ENCODE assay signal across 26 cellular contexts in the genomic region with DNA sequence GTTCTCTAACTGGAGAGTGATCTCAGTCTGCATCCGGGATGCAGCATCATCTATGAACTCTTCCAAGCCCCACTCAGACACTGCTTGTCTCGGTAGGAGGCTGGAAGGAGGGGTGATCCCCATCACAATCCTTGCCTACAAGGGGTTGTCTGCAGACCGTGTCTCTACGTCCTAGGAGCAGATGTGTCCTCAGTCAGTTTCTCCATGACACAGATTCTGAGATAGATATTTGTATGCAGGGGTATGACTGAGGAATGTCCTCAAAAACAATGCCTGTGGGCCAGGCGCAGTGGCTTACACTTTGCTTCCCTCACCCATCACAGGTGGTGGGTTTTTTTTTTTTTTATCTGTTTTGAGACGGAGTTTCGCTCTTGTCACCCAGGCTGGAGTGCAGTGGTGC. TPM values are rescaled to one million over a fixed set of nuclear protein-coding genes. Genes with fewer than 3 reads are reported as not detected.
DNase-seq lines count a peak whose midpoint lies in the region; ATAC-seq and TF ChIP-seq lines count a peak whose summit lies in the region.
"Had no signal": no experiment of that assay in that cellular context is flagged by ENCODE, and none has a peak within 500 bp of the region (broad histone marks: within the 10 kb centered on the region; RNA-seq: fewer than 3 reads in every experiment).

No MANE protein-coding gene starts in this region.

- H3K4me1 ChIP-seq in mononuclear cell (ENCODE audit: insufficient read depth, low read length) (peaks cover 19% of the 10 kb centered on the region), spleen (peaks cover 0 to 8% (median 0%) of the 10 kb centered on the region in 6 donors)
- H3K4me1 ChIP-seq: Peyer's patch, SJSA1 had no signal

- no peak for TF ChIP-seq POLR2A in spleen (IDR thresholded peaks at IDR 0.05)

- TF ChIP-seq CTCF in spleen (IDR thresholded peaks at IDR 0.05 in 8 of 11, conservative IDR thresholded peaks at IDR 0.05 in 3 of 11): no peak

- H3K4me3 ChIP-seq in mononuclear cell (ENCODE audit: low read length) (peak overlapping the region; percentile 32), spleen (peak overlapping the region in 4 of 8 donors; percentile 15 to 56 (median 19))
- H3K4me3 ChIP-seq: GM23248, Peyer's patch, SJSA1 had no signal

- ATAC-seq in effector memory CD8-positive, alpha-beta T cell (replicated peaks): no peak

- 77 to 94% (median 90%) methylated on average over 7 of the region's 7 CpGs for WGBS in spleen, 5 donors

- H3K27ac ChIP-seq in spleen: peak overlapping the region in 5 of 8 donors; percentile 23 to 83 (median 66)
- H3K27ac ChIP-seq: C4-2B, GM23248, Peyer's patch, SJSA1 had no signal

- DNase-seq in activated naive CD4-positive, alpha-beta T cell treated with anti-CD3 and anti-CD28 coated beads for 36 hours: no peak
- no peak for DNase-seq in effector memory CD8-positive, alpha-beta T cell
- no peak for DNase-seq in spleen
- DNase-seq in mucosa of gallbladder (ENCODE audit: low spot score): no peak
- DNase-seq in COR-L47 (lab: John Stamatoyannopoulos, UW): no peak
- no peak for DNase-seq in SHP77 treated with DMSO at 0.1 percent for 48 hours (lab: John Stamatoyannopoulos, UW)
- DNase-seq: AML-193, DMS 273 treated with DMSO at 0.1 percent for 48 hours, DND-41, GM23248, HCEC 1CT, KG1, NCI-H1092, NCI-H1436, NCI-H187 treated with DMSO at 0.1 percent for 48 hours, NCI-H2227 treated with DMSO at 0.1 percent for 48 hours, NCI-H510A treated with DMSO at 0.1 percent for 48 hours, NCI-H748 treated with DMSO at 0.1 percent for 48 hours, Peyer's patch had no signal

- intact Hi-C loops in activated naive CD4-positive, alpha-beta T cell treated with anti-CD3 and anti-CD28 coated beads for 36 hours (cut with micrococcal nuclease): no loop called here
- intact Hi-C loops in spleen (cut with DNase I; ENCODE audit: low total_unique reads): no loop called here

- no peak overlapping the region for H3K27ac Mint-ChIP-seq in activated naive CD4-positive, alpha-beta T cell treated with anti-CD3 and anti-CD28 coated beads, Interleukin-2, amount 50 U/mL, for 24 hours
- H3K27ac Mint-ChIP-seq in activated naive CD4-positive, alpha-beta T cell treated with anti-CD3 and anti-CD28 coated beads for 36 hours: no peak overlapping the region
- H3K27ac Mint-ChIP-seq in effector memory CD8-positive, alpha-beta T cell: peak overlapping the region in 1 of 2 donors; percentile 80

- H3K27me3 ChIP-seq in mononuclear cell (ENCODE audit: insufficient read depth, low read length): peaks cover 3% of the 10 kb centered on the region
- H3K27me3 ChIP-seq in spleen (replicated peaks in 1 of 7): peaks cover 0 to 20% (median 0%) of the 10 kb centered on the region in 7 donors
- H3K27me3 ChIP-seq: Peyer's patch, SJSA1 had no signal

- no peaks in the 10 kb centered on the region for H3K9me3 Mint-ChIP-seq in activated naive CD4-positive, alpha-beta T cell treated with anti-CD3 and anti-CD28 coated beads, Interleukin-2, amount 50 U/mL, for 24 hours
- H3K9me3 Mint-ChIP-seq in activated naive CD4-positive, alpha-beta T cell treated with anti-CD3 and anti-CD28 coated beads for 36 hours: no peaks in the 10 kb centered on the region
- peaks cover 0 to 2% of the 10 kb centered on the region in 2 donors for H3K9me3 Mint-ChIP-seq in effector memory CD8-positive, alpha-beta T cell

- H3K27me3 Mint-ChIP-seq in activated naive CD4-positive, alpha-beta T cell treated with anti-CD3 and anti-CD28 coated beads, Interleukin-2, amount 50 U/mL, for 24 hours: peaks cover 7% of the 10 kb centered on the region
- H3K27me3 Mint-ChIP-seq in activated naive CD4-positive, alpha-beta T cell treated with anti-CD3 and anti-CD28 coated beads for 36 hours (ENCODE audit: low read depth): peaks cover 9% of the 10 kb centered on the region
- peaks cover 0 to 12% of the 10 kb centered on the region in 2 donors for H3K27me3 Mint-ChIP-seq in effector memory CD8-positive, alpha-beta T cell

- no peaks in the 10 kb centered on the region for H3K9me3 ChIP-seq in mononuclear cell (ENCODE audit: low read depth, low read length)
- H3K9me3 ChIP-seq in spleen: no peaks in the 10 kb centered on the region
- H3K9me3 ChIP-seq: Peyer's patch, SJSA1 had no signal

- H3K36me3 ChIP-seq in spleen: no peaks in the 10 kb centered on the region
- H3K36me3 ChIP-seq: Peyer's patch, SJSA1 had no signal

- H3K36me3 Mint-ChIP-seq in activated naive CD4-positive, alpha-beta T cell treated with anti-CD3 and anti-CD28 coated beads, Interleukin-2, amount 50 U/mL, for 24 hours: no peaks in the 10 kb centered on the region
- peaks cover 2% of the 10 kb centered on the region for H3K36me3 Mint-ChIP-seq in activated naive CD4-positive, alpha-beta T cell treated with anti-CD3 and anti-CD28 coated beads for 36 hours (ENCODE audit: low read depth)
- peaks cover 7% of the 10 kb centered on the region for H3K36me3 Mint-ChIP-seq in effector memory CD8-positive, alpha-beta T cell (ENCODE audit: insufficient read depth)

- no peaks in the 10 kb centered on the region for H3K4me1 Mint-ChIP-seq in activated naive CD4-positive, alpha-beta T cell treated with anti-CD3 and anti-CD28 coated beads, Interleukin-2, amount 50 U/mL, for 24 hours
- H3K4me1 Mint-ChIP-seq in activated naive CD4-positive, alpha-beta T cell treated with anti-CD3 and anti-CD28 coated beads for 36 hours (ENCODE audit: low read depth): no peaks in the 10 kb centered on the region
- peaks cover 0 to 10% of the 10 kb centered on the region in 2 donors for H3K4me1 Mint-ChIP-seq in effector memory CD8-positive, alpha-beta T cell (ENCODE audit: low read depth in 2 of 2)

- CTCF ChIA-PET in activated naive CD4-positive, alpha-beta T cell treated with anti-CD3 and anti-CD28 coated beads for 36 hours (lab: Charles Lee): no interaction called here

- H3K4me3 Mint-ChIP-seq in activated naive CD4-positive, alpha-beta T cell treated with anti-CD3 and anti-CD28 coated beads, Interleukin-2, amount 50 U/mL, for 24 hours: peak overlapping the region; percentile 68
- H3K4me3 Mint-ChIP-seq in activated naive CD4-positive, alpha-beta T cell treated with anti-CD3 and anti-CD28 coated beads for 36 hours: no peak overlapping the region
- H3K4me3 Mint-ChIP-seq in effector memory CD8-positive, alpha-beta T cell: peak overlapping the region; percentile 59 to 77

RNA-seq across cellular contexts. Expression of gene NCR1, which starts 0.9 kb away (rescaled TPM):
- total RNA-seq in activated naive CD4-positive, alpha-beta T cell treated with anti-CD3 and anti-CD28 coated beads for 36 hours: not detected
- total RNA-seq in mononuclear cell (10.4 TPM), spleen (10 to 100 TPM in 5 of 7 donors, 1 to 10 TPM in 2; 8.2 to 16.7 (median 11.8) TPM), mucosa of gallbladder (0.32 TPM)
- 1 to 10 TPM in 1 of 3 donors, under 1 TPM in 2; 0.33 to 1.3 (median 0.50) TPM for polyA plus RNA-seq in spleen
- total RNA-seq: A172, GM23248, SJSA1 had no signal
- polyA plus RNA-seq: AG04450, GM23248 had no signal

RNA-seq across cellular contexts. Expression of gene FCAR, which starts 32.8 kb away (rescaled TPM):
- total RNA-seq in activated naive CD4-positive, alpha-beta T cell treated with anti-CD3 and anti-CD28 coated beads for 36 hours: not detected
- total RNA-seq in mononuclear cell (91.3 TPM), spleen (10 to 100 TPM; 17.4 to 86.3 (median 32.8) TPM), mucosa of gallbladder (not detected)
- 1 to 10 TPM in 2 of 3 donors, under 1 TPM in 1; 0.59 to 3.7 (median 1.1) TPM for polyA plus RNA-seq in spleen
- total RNA-seq: A172, GM23248, HT1080, Peyer's patch, SJSA1 had no signal
- polyA plus RNA-seq: AG04450, GM23248 had no signal

RNA-seq across cellular contexts. Expression of gene NLRP7, which starts 40.5 kb away (rescaled TPM):
- not detected for total RNA-seq in activated naive CD4-positive, alpha-beta T cell treated with anti-CD3 and anti-CD28 coated beads for 36 hours
- total RNA-seq in mononuclear cell (0.10 TPM), spleen (1 to 10 TPM in 1 of 7 donors, under 1 TPM in 6; 0.09 to 1.3 (median 0.36) TPM), mucosa of gallbladder (not detected)
- polyA plus RNA-seq in spleen: under 1 TPM; 0.09 to 0.11 (median 0.10) TPM
- total RNA-seq: A172, GM23248, HT1080, Peyer's patch, SJSA1 had no signal
- polyA plus RNA-seq: AG04450, GM23248 had no signal

RNA-seq across cellular contexts. Expression of gene KIR3DL2, which starts 56.6 kb away (rescaled TPM):
- under 1 TPM in 1 of 2 experiments, not detected in 1; 0.17 TPM for total RNA-seq in activated naive CD4-positive, alpha-beta T cell treated with anti-CD3 and anti-CD28 coated beads for 36 hours
- 0.84 TPM for total RNA-seq in mononuclear cell
- total RNA-seq in spleen: 1 to 10 TPM in 5 of 7 donors, under 1 TPM in 2; 0.39 to 2.7 (median 1.0) TPM
- polyA plus RNA-seq in spleen: under 1 TPM; 0.13 to 0.59 (median 0.19) TPM
- not detected for total RNA-seq in mucosa of gallbladder
- total RNA-seq: A172, GM23248, HT1080, Peyer's patch, SJSA1 had no signal
- polyA plus RNA-seq: AG04450, GM23248 had no signal

RNA-seq across cellular contexts. Expression of gene NLRP2, which starts 59.4 kb away (rescaled TPM):
- total RNA-seq in activated naive CD4-positive, alpha-beta T cell treated with anti-CD3 and anti-CD28 coated beads for 36 hours: 1 to 10 TPM; 5.5 TPM
- total RNA-seq in mononuclear cell: 2.4 TPM
- total RNA-seq in spleen: 10 to 100 TPM in 2 of 7 donors, 1 to 10 TPM in 5; 5.1 to 21.2 (median 7.6) TPM
- 10 to 100 TPM in 1 of 3 donors, 1 to 10 TPM in 2; 2.0 to 16.1 (median 3.8) TPM for polyA plus RNA-seq in spleen
- 14.8 TPM for total RNA-seq in mucosa of gallbladder
- total RNA-seq: A172, GM23248, HT1080, SJSA1 had no signal
- polyA plus RNA-seq: GM23248 had no signal

Comparison
In these comparisons a context has a peak if more than half of its experiments do, and no peak if none do; other contexts are left out.
1. RNA of gene FCAR, which starts 32.8 kb away (total RNA-seq): 91.3 TPM in mononuclear cell (single experiment) and 17.4 to 86.3 TPM in spleen; not detected in mucosa of gallbladder (single experiment) and not detected in activated naive CD4-positive, alpha-beta T cell treated with anti-CD3 and anti-CD28 coated beads for 36 hours; every median in the first group is over 10 times any median in the second.